Comparison of ENCODE assay signal across 9 cellular contexts in genomic region chr10:124717911-124718734, GRCh38. TPM values are rescaled to one million over a fixed set of nuclear protein-coding genes. Genes with fewer than 3 reads are reported as not detected.
DNase-seq lines count a peak whose midpoint lies in the region; ATAC-seq and TF ChIP-seq lines count a peak whose summit lies in the region.
"Had no signal": no experiment of that assay in that cellular context is flagged by ENCODE, and none has a peak within 500 bp of the region (broad histone marks: within the 10 kb centered on the region; RNA-seq: fewer than 3 reads in every experiment).

No MANE protein-coding gene starts in this region.

- peak; percentile 56 for ATAC-seq in GM19025 (IDR thresholded peaks at IDR 0.05; ENCODE audit: low read depth, unreplicated experiment)
- peak; percentile 55 for ATAC-seq in HG03097 (IDR thresholded peaks at IDR 0.05; ENCODE audit: low FRiP score, unreplicated experiment)
- ATAC-seq in RWPE2 (ENCODE audit: low read depth): no peak
- ATAC-seq in right lobe of liver: peak; percentile 14 to 67 (median 42)

- H3K4me3 ChIP-seq in RWPE2 (ENCODE audit: severe bottlenecking): no peak overlapping the region
- no peak overlapping the region for H3K4me3 ChIP-seq in right lobe of liver
- H3K4me3 ChIP-seq in lower leg skin (ENCODE audit: low read depth, poor library complexity, severe bottlenecking): no peak overlapping the region

- H3K36me3 ChIP-seq in RWPE2 (ENCODE audit: low read depth) (no peaks in the 10 kb centered on the region), right lobe of liver (no peaks in the 10 kb centered on the region)

- intact Hi-C loops in right lobe of liver (cut with DNase I) (no loop called here), lower leg skin (cut with DNase I; ENCODE audit: low total_unique reads) (no loop called here)

- H3K4me1 ChIP-seq in RWPE2 (ENCODE audit: insufficient read depth, poor library complexity, severe bottlenecking): peaks cover 19% of the 10 kb centered on the region
- peaks cover 0 to 51% (median 5%) of the 10 kb centered on the region in 4 donors for H3K4me1 ChIP-seq in right lobe of liver

- H3K27me3 ChIP-seq in RWPE2 (ENCODE audit: insufficient read depth, poor library complexity, severe bottlenecking) (no peaks in the 10 kb centered on the region), right lobe of liver (no peaks in the 10 kb centered on the region)

- 42% methylated on average over 11 of the region's 12 CpGs for WGBS in right lobe of liver (ENCODE audit: insufficient coverage, low coverage, low lambda C conversion rate, missing lambda C conversion rate)
- WGBS in lower leg skin, 2 donors: 69 to 73% methylated on average over 12 of the region's 12 CpGs

- no peaks in the 10 kb centered on the region for H3K9me3 ChIP-seq in RWPE2 (ENCODE audit: severe bottlenecking)
- H3K9me3 ChIP-seq in right lobe of liver: no peaks in the 10 kb centered on the region

- peak; percentile 10 for TF ChIP-seq POLR2A in right lobe of liver (IDR thresholded peaks at IDR 0.05)
- TF ChIP-seq POLR2A in lower leg skin (IDR thresholded peaks at IDR 0.05): no peak

- H3K27ac ChIP-seq in RWPE2 (ENCODE audit: poor library complexity, severe bottlenecking) (peak overlapping the region; percentile 71), right lobe of liver (peak overlapping the region; percentile 34 to 58 (median 48))
- H3K27ac ChIP-seq: VCaP had no signal

- TF ChIP-seq CTCF in RWPE2 (IDR thresholded peaks at IDR 0.05; ENCODE audit: poor library complexity, severe bottlenecking) (no peak), right lobe of liver (IDR thresholded peaks at IDR 0.05) (no peak), lower leg skin (IDR thresholded peaks at IDR 0.05) (no peak)

- no peak for DNase-seq in RWPE2 (ENCODE audit: low spot score)
- DNase-seq in activated naive CD4-positive, alpha-beta T cell treated with anti-CD3 and anti-CD28 coated beads, Interleukin-2, amount 50 U/mL, for 16 hours: peak; percentile 80
- peak in 1 of 3 donors; percentile 46 for DNase-seq in right lobe of liver
- DNase-seq in stimulated activated CD8-positive, alpha-beta memory T cell treated with anti-CD3 and anti-CD28 coated beads, Interleukin-4, amount 100 ng/mL, for 1 hour (ENCODE audit: low read depth in 2 of 2, low spot score in 1 of 2): peak; percentile 47 to 58
- DNase-seq in SHP77 (lab: John Stamatoyannopoulos, UW): no peak
- DNase-seq in lower leg skin (ENCODE audit: low spot score in 2 of 2): no peak

RNA-seq across cellular contexts. Expression of gene FAM53B, which starts 26.1 kb away (rescaled TPM):
- total RNA-seq in right lobe of liver (10 to 100 TPM in 1 of 6 experiments, 1 to 10 TPM in 5; 4.4 to 10.8 (median 4.8) TPM), lower leg skin (10 to 100 TPM; 41.5 to 69.1 (median 58.2) TPM)

Comparison
In these comparisons a context has a peak if more than half of its experiments do, and no peak if none do; other contexts are left out.
1. DNase-seq: peak in activated naive CD4-positive, alpha-beta T cell treated with anti-CD3 and anti-CD28 coated beads, Interleukin-2, amount 50 U/mL, for 16 hours (single experiment) and stimulated activated CD8-positive, alpha-beta memory T cell treated with anti-CD3 and anti-CD28 coated beads, Interleukin-4, amount 100 ng/mL, for 1 hour (2 of 2); none in RWPE2 (single experiment), SHP77 (0 of 2) and lower leg skin (0 of 2).